ENCODE assay signal across 14 cellular contexts in genomic region chr5:71939452-71939932, GRCh38.
DNase-seq lines count a peak whose midpoint lies in the region; ATAC-seq, FAIRE-seq and TF ChIP-seq lines count a peak whose summit lies in the region.
"Had no signal": no experiment of that assay in that cellular context is flagged by ENCODE, and none has a peak within 500 bp of the region (broad histone marks: within the 10 kb centered on the region; RNA-seq: fewer than 3 reads in every experiment).

No MANE protein-coding gene starts in this region.

- no peaks in the 10 kb centered on the region for H3F3A ChIP-seq in smooth muscle cell (ENCODE audit: low read depth)

- H3K4me1 ChIP-seq in heart left ventricle (peaks cover 0 to 17% (median 0%) of the 10 kb centered on the region in 12 donors), upper lobe of right lung (no peaks in the 10 kb centered on the region), smooth muscle cell (ENCODE audit: low read depth) (no peaks in the 10 kb centered on the region)
- H3K4me1 ChIP-seq: HAP-1 had no signal

- ATAC-seq in heart left ventricle (peak in 3 of 4 donors; percentile 18 to 36 (median 18)), Right ventricle myocardium inferior (no peak), upper lobe of right lung (peak; percentile 20)
- ATAC-seq: activated naive CD8-positive, alpha-beta T cell treated with anti-CD3 and anti-CD28 coated beads, Interleukin-2, amount 50 U/mL, for 24 hours had no signal

- H3K9me3 ChIP-seq in heart left ventricle (peaks cover 0 to 7% (median 0%) of the 10 kb centered on the region in 12 donors), SK-N-MC (ENCODE audit: low read depth, low read length) (no peaks in the 10 kb centered on the region), upper lobe of right lung (no peaks in the 10 kb centered on the region), smooth muscle cell (replicated peaks; ENCODE audit: low read depth) (no peaks in the 10 kb centered on the region)
- H3K9me3 ChIP-seq: HAP-1, neutrophil, uterus had no signal

- CTCF ChIA-PET in RWPE1 (lab: Yijun Ruan, JAX), result interaction anchor here (0.6 to 0.8 kb wide), 2 partner anchors 34 to 57 kb away, joined by 3 read pairs; no protein-coding TSS in a partner anchor

- intact Hi-C loops in heart left ventricle (cut with DNase I), result no loop called here
- intact Hi-C loops in Right ventricle myocardium inferior (cut with DNase I), result no loop called here
- intact Hi-C loops in upper lobe of right lung (cut with DNase I), result no loop called here

- TF ChIP-seq CTCF in heart left ventricle (IDR thresholded peaks at IDR 0.05), result no peak
- no peak for TF ChIP-seq CTCF in upper lobe of right lung (IDR thresholded peaks at IDR 0.05)
- TF ChIP-seq CTCF in RWPE1 (conservative IDR thresholded peaks at IDR 0.05; ENCODE audit: low read depth), result no peak
- no peak for TF ChIP-seq CTCF in smooth muscle cell (IDR thresholded peaks at IDR 0.05; ENCODE audit: borderline replicate concordance, insufficient read depth, poor library complexity, severe bottlenecking)

- POLR2A ChIA-PET in RWPE1 (lab: Yijun Ruan, JAX; ENCODE audit: low non-redundant PET), result no interaction called here

- H3K79me2 ChIP-seq in smooth muscle cell (ENCODE audit: low read depth), result no peaks in the 10 kb centered on the region

- no peaks in the 10 kb centered on the region for H4K20me1 ChIP-seq in smooth muscle cell (ENCODE audit: low read depth)

- H3K9ac ChIP-seq in SK-N-MC (ENCODE audit: insufficient read length) (no peak overlapping the region), smooth muscle cell (ENCODE audit: low read depth) (no peak overlapping the region)

- no peak overlapping the region for H3K4me3 ChIP-seq in heart left ventricle
- H3K4me3 ChIP-seq in SK-N-MC, result 0 out of 2 replicates have a peak overlapping the region, but pooled peaks have one; percentile 9
- H3K4me3 ChIP-seq in upper lobe of right lung, result no peak overlapping the region
- no peak overlapping the region for H3K4me3 ChIP-seq in smooth muscle cell
- H3K4me3 ChIP-seq: HAP-1, uterus had no signal

- H3K36me3 ChIP-seq in heart left ventricle, result no peaks in the 10 kb centered on the region
- H3K36me3 ChIP-seq in SK-N-MC (ENCODE audit: insufficient read depth, low read length), result no peaks in the 10 kb centered on the region
- H3K36me3 ChIP-seq in upper lobe of right lung, result no peaks in the 10 kb centered on the region
- no peaks in the 10 kb centered on the region for H3K36me3 ChIP-seq in smooth muscle cell (ENCODE audit: low read depth)
- H3K36me3 ChIP-seq: HAP-1, neutrophil, uterus had no signal

- no peak overlapping the region for H3K4me2 ChIP-seq in smooth muscle cell

- no peak for FAIRE-seq in HTR-8/SVneo (lab: Jason Lieb, UNC)

- 60 to 68% (median 61%) methylated on average over 3 of the region's 3 CpGs for WGBS in heart left ventricle, 4 donors
- WGBS in smooth muscle cell (ENCODE audit: low lambda C conversion rate), result 39% methylated on average over 3 of the region's 3 CpGs

- H3K27me3 ChIP-seq in heart left ventricle (no peaks in the 10 kb centered on the region), upper lobe of right lung (no peaks in the 10 kb centered on the region), smooth muscle cell (ENCODE audit: low read depth) (no peaks in the 10 kb centered on the region)
- H3K27me3 ChIP-seq: neutrophil, uterus had no signal

- H3K27ac ChIP-seq in heart left ventricle (no peak overlapping the region), SK-N-MC (no peak overlapping the region), upper lobe of right lung (no peak overlapping the region), RWPE1 (no peak overlapping the region), smooth muscle cell (ENCODE audit: low read depth) (no peak overlapping the region)
- H3K27ac ChIP-seq: neutrophil, uterus had no signal

- H2AFZ ChIP-seq in smooth muscle cell (ENCODE audit: low read depth), result no peak overlapping the region

- DNase-seq in heart left ventricle, result no peak
- DNase-seq in Right ventricle myocardium inferior (ENCODE audit: missing footprints), result no peak
- no peak for DNase-seq in SK-N-MC (ENCODE audit: low read depth, low spot score)
- DNase-seq in inferior parietal cortex (ENCODE audit: extremely low spot score), result peak; percentile 11
- DNase-seq in upper lobe of right lung, result no peak
- DNase-seq in RWPE1 (ENCODE audit: low spot score), result no peak
- DNase-seq in HTR-8/SVneo (ENCODE audit: insufficient read length, low spot score), result no peak
- no peak for DNase-seq in smooth muscle cell (lab: John Stamatoyannopoulos, UW; ENCODE audit: unreplicated experiment)
- DNase-seq: activated naive CD8-positive, alpha-beta T cell treated with anti-CD3 and anti-CD28 coated beads, Interleukin-2, amount 50 U/mL, for 24 hours; NCI-H1694 treated with DMSO at 0.1 percent for 48 hours; RPMI8226; uterus had no signal

- no peak for TF ChIP-seq POLR2A in heart left ventricle (IDR thresholded peaks at IDR 0.05)
